Comparison of ENCODE assay signal across 1 cellular context in the genomic region with DNA sequence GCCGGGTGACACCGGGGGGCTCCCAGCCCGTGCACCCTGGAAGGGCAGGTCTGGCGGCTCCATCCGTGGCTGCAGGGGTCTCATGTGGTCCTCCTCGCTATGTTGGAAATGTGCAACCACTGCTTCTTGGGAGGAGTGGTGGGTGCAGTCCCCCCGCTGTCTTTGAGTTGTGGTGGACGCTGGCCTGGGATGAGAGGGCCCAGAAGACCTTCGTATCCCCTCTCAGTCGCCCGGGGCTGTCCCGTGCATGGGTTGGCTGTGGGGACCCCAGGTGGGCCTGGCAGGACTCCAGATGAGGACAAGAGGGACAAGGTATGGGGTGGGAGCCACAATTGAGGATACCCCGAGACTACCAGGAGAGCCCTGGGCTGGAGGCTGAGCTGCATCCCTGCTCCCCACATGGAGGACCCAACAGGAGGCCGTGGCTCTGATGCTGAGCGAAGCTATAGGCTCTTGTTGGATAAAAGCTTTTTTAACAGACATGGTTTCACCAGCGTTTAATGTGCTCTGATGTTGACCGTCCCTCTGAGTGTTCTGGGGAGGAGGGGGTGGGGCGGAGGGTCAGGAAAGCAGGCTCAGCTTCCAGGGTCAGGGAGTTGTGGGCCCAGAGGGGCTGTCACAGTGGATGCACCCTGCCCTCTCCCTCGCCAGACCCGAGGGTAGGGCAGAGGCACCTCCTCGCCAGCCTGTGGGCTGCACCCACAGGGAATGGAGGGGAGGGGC.
A peak's percentile ranks its signal among the peaks of the same experiment; 100 is the strongest.
TF ChIP-seq lines count a peak whose summit lies in the region.

No MANE protein-coding gene starts in this region.

TF ChIP-seq in HepG2, 621 proteins besides CTCF, POLR2A, EP300 and RAD21 (continued from another document and continues in another):
- TF ChIP-seq, protein P1, sequence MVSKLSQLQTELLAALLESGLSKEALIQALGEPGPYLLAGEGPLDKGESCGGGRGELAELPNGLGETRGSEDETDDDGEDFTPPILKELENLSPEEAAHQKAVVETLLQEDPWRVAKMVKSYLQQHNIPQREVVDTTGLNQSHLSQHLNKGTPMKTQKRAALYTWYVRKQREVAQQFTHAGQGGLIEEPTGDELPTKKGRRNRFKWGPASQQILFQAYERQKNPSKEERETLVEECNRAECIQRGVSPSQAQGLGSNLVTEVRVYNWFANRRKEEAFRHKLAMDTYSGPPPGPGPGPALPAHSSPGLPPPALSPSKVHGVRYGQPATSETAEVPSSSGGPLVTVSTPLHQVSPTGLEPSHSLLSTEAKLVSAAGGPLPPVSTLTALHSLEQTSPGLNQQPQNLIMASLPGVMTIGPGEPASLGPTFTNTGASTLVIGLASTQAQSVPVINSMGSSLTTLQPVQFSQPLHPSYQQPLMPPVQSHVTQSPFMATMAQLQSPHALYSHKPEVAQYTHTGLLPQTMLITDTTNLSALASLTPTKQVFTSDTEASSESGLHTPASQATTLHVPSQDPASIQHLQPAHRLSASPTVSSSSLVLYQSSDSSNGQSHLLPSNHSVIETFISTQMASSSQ (IDR thresholded peaks at IDR 0.05; ENCODE audit: low read depth): no peak
- TF ChIP-seq, protein P1 (CRISPR knock-in tag; IDR thresholded peaks at IDR 0.05; ENCODE audit: borderline replicate concordance): no peak
- TF ChIP-seq RELA (CRISPR knock-in tag; IDR thresholded peaks at IDR 0.05): no peak
- no peak; the same call in 1 of the 2 replicates for TF ChIP-seq NR2F2 (IDR thresholded peaks at IDR 0.05; ENCODE audit: borderline replicate concordance, low read depth)
- no peak for TF ChIP-seq EEA1 (CRISPR knock-in tag; IDR thresholded peaks at IDR 0.05; ENCODE audit: borderline replicate concordance)
- no peak for TF ChIP-seq ZNF878 (CRISPR knock-in tag; IDR thresholded peaks at IDR 0.05)
- TF ChIP-seq ZKSCAN8 (CRISPR knock-in tag; IDR thresholded peaks at IDR 0.05; ENCODE audit: borderline replicate concordance): no peak
- no peak for TF ChIP-seq MBNL3 (CRISPR knock-in tag; conservative IDR thresholded peaks at IDR 0.05)
- no peak for TF ChIP-seq ATAD3A (CRISPR knock-in tag; IDR thresholded peaks at IDR 0.05)
- no peak for TF ChIP-seq NR2F6 (IDR thresholded peaks at IDR 0.05)
- no peak for TF ChIP-seq NR2F6 (CRISPR knock-in tag; IDR thresholded peaks at IDR 0.05)
- TF ChIP-seq SNRNP70 (IDR thresholded peaks at IDR 0.05; ENCODE audit: low read depth, low read length): no peak
- TF ChIP-seq, protein P2, sequence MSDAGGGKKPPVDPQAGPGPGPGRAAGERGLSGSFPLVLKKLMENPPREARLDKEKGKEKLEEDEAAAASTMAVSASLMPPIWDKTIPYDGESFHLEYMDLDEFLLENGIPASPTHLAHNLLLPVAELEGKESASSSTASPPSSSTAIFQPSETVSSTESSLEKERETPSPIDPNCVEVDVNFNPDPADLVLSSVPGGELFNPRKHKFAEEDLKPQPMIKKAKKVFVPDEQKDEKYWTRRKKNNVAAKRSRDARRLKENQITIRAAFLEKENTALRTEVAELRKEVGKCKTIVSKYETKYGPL (CRISPR knock-in tag; IDR thresholded peaks at IDR 0.05): no peak
- no peak for TF ChIP-seq PCBP1 (IDR thresholded peaks at IDR 0.05; ENCODE audit: borderline replicate concordance, low read depth, low read length)
- TF ChIP-seq U2AF2 (IDR thresholded peaks at IDR 0.05; ENCODE audit: low read depth, low read length): no peak
- no peak for TF ChIP-seq PTBP1 (IDR thresholded peaks at IDR 0.05; ENCODE audit: low read depth, low read length, poor library complexity, severe bottlenecking)
- no peak for TF ChIP-seq JUN (CRISPR knock-in tag; IDR thresholded peaks at IDR 0.05)
- no peak for TF ChIP-seq SOX13 (IDR thresholded peaks at IDR 0.05)
- no peak for TF ChIP-seq SOX13 (CRISPR knock-in tag; conservative IDR thresholded peaks at IDR 0.05 in 1 of 2, IDR thresholded peaks at IDR 0.05 in 1 of 2)
- no peak for TF ChIP-seq DMAP1 (CRISPR knock-in tag; IDR thresholded peaks at IDR 0.05)
- TF ChIP-seq ZNF543 (CRISPR knock-in tag; IDR thresholded peaks at IDR 0.05): 0 out of 2 replicates have a peak, but pooled peaks have one; percentile 39
- no peak for TF ChIP-seq NFE2 (CRISPR knock-in tag; IDR thresholded peaks at IDR 0.05)
- peak; percentile 0 for TF ChIP-seq RBM22 (optimal IDR thresholded peaks at IDR 0.05; ENCODE audit: low read length)
- no peak for TF ChIP-seq SALL1 (CRISPR knock-in tag; IDR thresholded peaks at IDR 0.05)
- TF ChIP-seq, protein P3, sequence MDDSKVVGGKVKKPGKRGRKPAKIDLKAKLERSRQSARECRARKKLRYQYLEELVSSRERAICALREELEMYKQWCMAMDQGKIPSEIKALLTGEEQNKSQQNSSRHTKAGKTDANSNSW (CRISPR knock-in tag; IDR thresholded peaks at IDR 0.05; ENCODE audit: borderline replicate concordance): 0 out of 2 replicates have a peak, but pooled peaks have one; percentile 65
- 0 out of 2 replicates have a peak, but pooled peaks have one; percentile 5 for TF ChIP-seq SALL2 (CRISPR knock-in tag; IDR thresholded peaks at IDR 0.05)
- no peak for TF ChIP-seq HIVEP1 (CRISPR knock-in tag; IDR thresholded peaks at IDR 0.05)
- TF ChIP-seq, protein P4, sequence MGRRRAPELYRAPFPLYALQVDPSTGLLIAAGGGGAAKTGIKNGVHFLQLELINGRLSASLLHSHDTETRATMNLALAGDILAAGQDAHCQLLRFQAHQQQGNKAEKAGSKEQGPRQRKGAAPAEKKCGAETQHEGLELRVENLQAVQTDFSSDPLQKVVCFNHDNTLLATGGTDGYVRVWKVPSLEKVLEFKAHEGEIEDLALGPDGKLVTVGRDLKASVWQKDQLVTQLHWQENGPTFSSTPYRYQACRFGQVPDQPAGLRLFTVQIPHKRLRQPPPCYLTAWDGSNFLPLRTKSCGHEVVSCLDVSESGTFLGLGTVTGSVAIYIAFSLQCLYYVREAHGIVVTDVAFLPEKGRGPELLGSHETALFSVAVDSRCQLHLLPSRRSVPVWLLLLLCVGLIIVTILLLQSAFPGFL (CRISPR knock-in tag; IDR thresholded peaks at IDR 0.05): no peak
- TF ChIP-seq SMAD9 (CRISPR knock-in tag; IDR thresholded peaks at IDR 0.05): no peak
- TF ChIP-seq ZNF788 (CRISPR knock-in tag; IDR thresholded peaks at IDR 0.05; ENCODE audit: borderline replicate concordance): no peak
- no peak for TF ChIP-seq TEAD3 (CRISPR knock-in tag; optimal IDR thresholded peaks at IDR 0.05; ENCODE audit: borderline replicate concordance)
- no peak for TF ChIP-seq ZNF24 (IDR thresholded peaks at IDR 0.05)
- TF ChIP-seq ZNF7 (CRISPR knock-in tag; IDR thresholded peaks at IDR 0.05): no peak
- no peak for TF ChIP-seq THAP11 (CRISPR knock-in tag; IDR thresholded peaks at IDR 0.05)
- 0 out of 2 replicates have a peak, but pooled peaks have one; percentile 31 for TF ChIP-seq CC2D1A (CRISPR knock-in tag; IDR thresholded peaks at IDR 0.05)
- TF ChIP-seq, protein P5, sequence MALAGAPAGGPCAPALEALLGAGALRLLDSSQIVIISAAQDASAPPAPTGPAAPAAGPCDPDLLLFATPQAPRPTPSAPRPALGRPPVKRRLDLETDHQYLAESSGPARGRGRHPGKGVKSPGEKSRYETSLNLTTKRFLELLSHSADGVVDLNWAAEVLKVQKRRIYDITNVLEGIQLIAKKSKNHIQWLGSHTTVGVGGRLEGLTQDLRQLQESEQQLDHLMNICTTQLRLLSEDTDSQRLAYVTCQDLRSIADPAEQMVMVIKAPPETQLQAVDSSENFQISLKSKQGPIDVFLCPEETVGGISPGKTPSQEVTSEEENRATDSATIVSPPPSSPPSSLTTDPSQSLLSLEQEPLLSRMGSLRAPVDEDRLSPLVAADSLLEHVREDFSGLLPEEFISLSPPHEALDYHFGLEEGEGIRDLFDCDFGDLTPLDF (CRISPR knock-in tag; IDR thresholded peaks at IDR 0.05): no peak
- no peak for TF ChIP-seq KLF13 (CRISPR knock-in tag; IDR thresholded peaks at IDR 0.05)
- no peak for TF ChIP-seq TRIM24 (CRISPR knock-in tag; IDR thresholded peaks at IDR 0.05)
- 0 out of 2 replicates have a peak, but pooled peaks have one; percentile 0 for TF ChIP-seq ZNF230 (CRISPR knock-in tag; IDR thresholded peaks at IDR 0.05)
- no peak for TF ChIP-seq SIX1 (CRISPR knock-in tag; IDR thresholded peaks at IDR 0.05; ENCODE audit: borderline replicate concordance)
- TF ChIP-seq CCDC6 (CRISPR knock-in tag; IDR thresholded peaks at IDR 0.05): no peak
- TF ChIP-seq NFKB2 (CRISPR knock-in tag; IDR thresholded peaks at IDR 0.05; ENCODE audit: borderline replicate concordance): no peak
- TF ChIP-seq, protein P6, sequence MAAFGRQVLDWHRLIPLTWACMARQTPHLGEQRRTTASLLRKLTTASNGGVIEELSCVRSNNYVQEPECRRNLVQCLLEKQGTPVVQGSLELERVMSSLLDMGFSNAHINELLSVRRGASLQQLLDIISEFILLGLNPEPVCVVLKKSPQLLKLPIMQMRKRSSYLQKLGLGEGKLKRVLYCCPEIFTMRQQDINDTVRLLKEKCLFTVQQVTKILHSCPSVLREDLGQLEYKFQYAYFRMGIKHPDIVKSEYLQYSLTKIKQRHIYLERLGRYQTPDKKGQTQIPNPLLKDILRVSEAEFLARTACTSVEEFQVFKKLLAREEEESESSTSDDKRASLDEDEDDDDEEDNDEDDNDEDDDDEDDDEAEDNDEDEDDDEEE (CRISPR knock-in tag; IDR thresholded peaks at IDR 0.05): no peak
- TF ChIP-seq ZNF549 (CRISPR knock-in tag; IDR thresholded peaks at IDR 0.05): no peak
- TF ChIP-seq, protein P7, sequence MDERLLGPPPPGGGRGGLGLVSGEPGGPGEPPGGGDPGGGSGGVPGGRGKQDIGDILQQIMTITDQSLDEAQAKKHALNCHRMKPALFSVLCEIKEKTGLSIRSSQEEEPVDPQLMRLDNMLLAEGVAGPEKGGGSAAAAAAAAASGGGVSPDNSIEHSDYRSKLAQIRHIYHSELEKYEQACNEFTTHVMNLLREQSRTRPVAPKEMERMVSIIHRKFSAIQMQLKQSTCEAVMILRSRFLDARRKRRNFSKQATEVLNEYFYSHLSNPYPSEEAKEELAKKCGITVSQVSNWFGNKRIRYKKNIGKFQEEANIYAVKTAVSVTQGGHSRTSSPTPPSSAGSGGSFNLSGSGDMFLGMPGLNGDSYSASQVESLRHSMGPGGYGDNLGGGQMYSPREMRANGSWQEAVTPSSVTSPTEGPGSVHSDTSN (CRISPR knock-in tag; IDR thresholded peaks at IDR 0.05): no peak
- TF ChIP-seq, protein P8, sequence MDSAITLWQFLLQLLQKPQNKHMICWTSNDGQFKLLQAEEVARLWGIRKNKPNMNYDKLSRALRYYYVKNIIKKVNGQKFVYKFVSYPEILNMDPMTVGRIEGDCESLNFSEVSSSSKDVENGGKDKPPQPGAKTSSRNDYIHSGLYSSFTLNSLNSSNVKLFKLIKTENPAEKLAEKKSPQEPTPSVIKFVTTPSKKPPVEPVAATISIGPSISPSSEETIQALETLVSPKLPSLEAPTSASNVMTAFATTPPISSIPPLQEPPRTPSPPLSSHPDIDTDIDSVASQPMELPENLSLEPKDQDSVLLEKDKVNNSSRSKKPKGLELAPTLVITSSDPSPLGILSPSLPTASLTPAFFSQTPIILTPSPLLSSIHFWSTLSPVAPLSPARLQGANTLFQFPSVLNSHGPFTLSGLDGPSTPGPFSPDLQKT (CRISPR knock-in tag; IDR thresholded peaks at IDR 0.05; ENCODE audit: borderline replicate concordance): no peak
- TF ChIP-seq ZNF329 (CRISPR knock-in tag; IDR thresholded peaks at IDR 0.05; ENCODE audit: low read depth): no peak
- TF ChIP-seq TP53 (CRISPR knock-in tag; conservative IDR thresholded peaks at IDR 0.05): no peak
- TF ChIP-seq ARNT2 (CRISPR knock-in tag; IDR thresholded peaks at IDR 0.05; ENCODE audit: low read depth): 0 out of 2 replicates have a peak, but pooled peaks have one; percentile 8
- TF ChIP-seq NRL (CRISPR knock-in tag; IDR thresholded peaks at IDR 0.05; ENCODE audit: borderline replicate concordance): no peak
- TF ChIP-seq, protein P9, sequence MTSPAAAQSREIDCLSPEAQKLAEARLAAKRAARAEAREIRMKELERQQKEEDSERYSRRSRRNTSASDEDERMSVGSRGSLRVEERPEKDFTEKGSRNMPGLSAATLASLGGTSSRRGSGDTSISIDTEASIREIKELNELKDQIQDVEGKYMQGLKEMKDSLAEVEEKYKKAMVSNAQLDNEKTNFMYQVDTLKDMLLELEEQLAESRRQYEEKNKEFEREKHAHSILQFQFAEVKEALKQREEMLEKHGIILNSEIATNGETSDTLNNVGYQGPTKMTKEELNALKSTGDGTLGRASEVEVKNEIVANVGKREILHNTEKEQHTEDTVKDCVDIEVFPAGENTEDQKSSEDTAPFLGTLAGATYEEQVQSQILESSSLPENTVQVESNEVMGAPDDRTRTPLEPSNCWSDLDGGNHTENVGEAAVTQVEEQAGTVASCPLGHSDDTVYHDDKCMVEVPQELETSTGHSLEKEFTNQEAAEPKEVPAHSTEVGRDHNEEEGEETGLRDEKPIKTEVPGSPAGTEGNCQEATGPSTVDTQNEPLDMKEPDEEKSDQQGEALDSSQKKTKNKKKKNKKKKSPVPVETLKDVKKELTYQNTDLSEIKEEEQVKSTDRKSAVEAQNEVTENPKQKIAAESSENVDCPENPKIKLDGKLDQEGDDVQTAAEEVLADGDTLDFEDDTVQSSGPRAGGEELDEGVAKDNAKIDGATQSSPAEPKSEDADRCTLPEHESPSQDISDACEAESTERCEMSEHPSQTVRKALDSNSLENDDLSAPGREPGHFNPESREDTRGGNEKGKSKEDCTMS (CRISPR knock-in tag; conservative IDR thresholded peaks at IDR 0.05): no peak
- TF ChIP-seq ZNF264 (CRISPR knock-in tag; IDR thresholded peaks at IDR 0.05): no peak
- TF ChIP-seq ESRRA (CRISPR knock-in tag; IDR thresholded peaks at IDR 0.05; ENCODE audit: low read depth): no peak
- TF ChIP-seq, protein P10, sequence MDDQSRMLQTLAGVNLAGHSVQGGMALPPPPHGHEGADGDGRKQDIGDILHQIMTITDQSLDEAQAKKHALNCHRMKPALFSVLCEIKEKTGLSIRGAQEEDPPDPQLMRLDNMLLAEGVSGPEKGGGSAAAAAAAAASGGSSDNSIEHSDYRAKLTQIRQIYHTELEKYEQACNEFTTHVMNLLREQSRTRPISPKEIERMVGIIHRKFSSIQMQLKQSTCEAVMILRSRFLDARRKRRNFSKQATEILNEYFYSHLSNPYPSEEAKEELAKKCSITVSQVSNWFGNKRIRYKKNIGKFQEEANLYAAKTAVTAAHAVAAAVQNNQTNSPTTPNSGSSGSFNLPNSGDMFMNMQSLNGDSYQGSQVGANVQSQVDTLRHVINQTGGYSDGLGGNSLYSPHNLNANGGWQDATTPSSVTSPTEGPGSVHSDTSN (CRISPR knock-in tag; IDR thresholded peaks at IDR 0.05; ENCODE audit: borderline replicate concordance): no peak
- no peak for TF ChIP-seq ZC3H4 (CRISPR knock-in tag; IDR thresholded peaks at IDR 0.05; ENCODE audit: borderline replicate concordance)
- no peak for TF ChIP-seq CEBPG (CRISPR knock-in tag; IDR thresholded peaks at IDR 0.05)
- no peak for TF ChIP-seq ZNF850 (CRISPR knock-in tag; conservative IDR thresholded peaks at IDR 0.05)
- no peak for TF ChIP-seq MIER3 (CRISPR knock-in tag; IDR thresholded peaks at IDR 0.05; ENCODE audit: borderline replicate concordance)
